Comparison of ENCODE assay signal across 11 cellular contexts in the genomic region with DNA sequence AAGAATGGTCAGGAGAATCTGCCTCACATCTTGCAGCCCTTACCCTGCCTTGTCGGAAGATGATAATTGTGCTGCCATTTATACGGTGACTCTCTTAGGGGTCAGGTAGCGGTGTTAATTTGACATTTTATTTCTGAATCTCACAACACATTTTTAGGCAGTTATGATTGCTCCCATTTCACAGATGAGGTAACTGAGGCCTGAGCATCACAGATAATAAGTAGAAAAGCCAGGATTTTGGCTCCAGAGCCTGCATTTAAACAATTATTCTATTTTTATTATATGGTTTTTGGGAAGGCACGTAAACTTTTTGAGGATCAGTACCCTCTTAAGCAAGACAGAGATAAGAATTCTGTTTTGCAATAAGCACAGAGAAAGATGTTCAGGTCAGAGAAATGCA.
"Had no signal": no experiment of that assay in that cellular context is flagged by ENCODE, and none has a peak within 500 bp of the region (broad histone marks: within the 10 kb centered on the region; RNA-seq: fewer than 3 reads in every experiment).

No MANE protein-coding gene starts in this region.

- H3K4me2 ChIP-seq: GM23338 had no signal

- ATAC-seq: GM23338, HCT116 had no signal

- H3K9ac ChIP-seq: GM23248 had no signal

- DNase-seq: GM23248, GOT3, H7, H9, HCEC 1CT, HFFc6 had no signal

- H3K9me3 ChIP-seq: HAP-1 had no signal

- H3K27ac ChIP-seq: GM23248 had no signal

- FAIRE-seq: H1, H54 had no signal

- H3K4me1 ChIP-seq: HAP-1 had no signal

- H3K36me3 ChIP-seq: HAP-1 had no signal

- H2AFZ ChIP-seq: GM23248, GM23338 had no signal

- H3K4me3 ChIP-seq: GM23248, GM23338, HAP-1 had no signal
